ENCODE assay signal across 10 cellular contexts in the genomic region with DNA sequence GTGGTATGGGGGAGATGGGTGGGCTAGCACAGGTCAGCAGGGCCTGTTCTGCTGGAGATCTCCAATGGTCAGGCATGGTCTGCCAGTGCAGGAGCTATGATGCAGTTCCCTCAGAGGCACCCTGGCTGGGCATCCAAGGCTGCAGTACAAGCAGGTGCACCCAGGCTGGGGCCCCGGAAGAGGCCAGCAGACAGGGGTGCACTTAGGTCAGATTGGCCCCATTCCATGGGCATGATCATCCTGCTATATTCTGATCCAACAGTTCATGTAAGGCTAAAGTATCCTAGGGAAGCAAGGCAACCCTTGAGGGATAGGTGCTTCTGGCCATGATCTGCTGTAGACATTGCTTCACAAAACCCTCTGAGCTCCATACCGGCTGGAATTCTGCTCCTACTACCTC. TPM values are rescaled to one million over a fixed set of nuclear protein-coding genes. Genes with fewer than 3 reads are reported as not detected.
"Had no signal": no experiment of that assay in that cellular context is flagged by ENCODE, and none has a peak within 500 bp of the region (broad histone marks: within the 10 kb centered on the region; RNA-seq: fewer than 3 reads in every experiment).

No MANE protein-coding gene starts in this region.

- H2AFZ ChIP-seq: GM23248 had no signal

- H3K27ac ChIP-seq: GM23248, HL-60 had no signal

- H3K36me3 ChIP-seq: HAP-1 had no signal

- DNase-seq: GM23248, GOT3, H7, HFFc6 had no signal

- ATAC-seq: HCT116, HepG2 had no signal

- H3K4me1 ChIP-seq: HAP-1 had no signal

- H3K4me3 ChIP-seq: GM23248, HAP-1 had no signal

- H3K9ac ChIP-seq: GM23248 had no signal

RNA-seq across cellular contexts. Expression of gene STRIT1, which starts 53.5 kb away (rescaled TPM):
- total RNA-seq: GM23248, H4, H7, HepG2, HFFc6, HT1080 had no signal
- polyA plus RNA-seq: GM23248, HepG2 had no signal
